ENCODE assay signal across 16 cellular contexts in genomic region chr6:170223718-170224693, GRCh38.
DNase-seq lines count a peak whose midpoint lies in the region; ATAC-seq and TF ChIP-seq lines count a peak whose summit lies in the region.
"Had no signal": no experiment of that assay in that cellular context is flagged by ENCODE, and none has a peak within 500 bp of the region (broad histone marks: within the 10 kb centered on the region; RNA-seq: fewer than 3 reads in every experiment).

No MANE protein-coding gene starts in this region.

- in situ Hi-C loops in IMR-90 (cut with MboI; ENCODE audit: low sequenced_read_pairs), result no loop called here

- no peak overlapping the region for H3K4me3 ChIP-seq in IMR-90 (ENCODE audit: insufficient read depth, low read depth, low read length)
- no peak overlapping the region for H3K4me3 ChIP-seq in right lobe of liver
- H3K4me3 ChIP-seq in smooth muscle cell, result no peak overlapping the region
- H3K4me3 ChIP-seq: coronary artery, Peyer's patch had no signal

- H2BK20ac ChIP-seq in IMR-90 (ENCODE audit: low read depth, low read length), result no peak overlapping the region

- H2AK5ac ChIP-seq in IMR-90 (ENCODE audit: low read depth, low read length), result no peak overlapping the region

- no peak overlapping the region for H3K4ac ChIP-seq in IMR-90 (ENCODE audit: low read depth, low read length)

- H3K9me3 ChIP-seq in IMR-90 (ENCODE audit: control insufficient read depth, insufficient read depth, low read length) (no peaks in the 10 kb centered on the region), right lobe of liver (no peaks in the 10 kb centered on the region), smooth muscle cell (replicated peaks; ENCODE audit: low read depth) (no peaks in the 10 kb centered on the region)
- H3K9me3 ChIP-seq: Peyer's patch had no signal

- TF ChIP-seq CTCF in IMR-90 (conservative IDR thresholded peaks at IDR 0.05; ENCODE audit: low read depth, low read length) (no peak), VCaP (conservative IDR thresholded peaks at IDR 0.05) (no peak), right lobe of liver (IDR thresholded peaks at IDR 0.05) (no peak), smooth muscle cell (IDR thresholded peaks at IDR 0.05; ENCODE audit: borderline replicate concordance, insufficient read depth, poor library complexity, severe bottlenecking) (no peak)
- TF ChIP-seq CTCF in activated CD8-positive, alpha-beta T cell treated with anti-CD3 and anti-CD28 coated beads for 36 hours (IDR thresholded peaks at IDR 0.05), result no peak

- H2AK9ac ChIP-seq in IMR-90 (replicated peaks; ENCODE audit: low read depth, low read length, poor library complexity), result no peak overlapping the region

- H3K9me1 ChIP-seq in IMR-90 (ENCODE audit: insufficient read depth, low read length), result no peaks in the 10 kb centered on the region

- dilution Hi-C loops in IMR-90 (cut with HindIII; ENCODE audit: low sequenced_read_pairs, unreplicated experiment), result no loop called here

- no peaks in the 10 kb centered on the region for H3K79me1 ChIP-seq in IMR-90 (ENCODE audit: low read depth in 1 of 2, low read length in 2 of 2)

- no peak overlapping the region for H2BK15ac ChIP-seq in IMR-90 (ENCODE audit: low read depth, low read length)

- H2BK5ac ChIP-seq in IMR-90 (ENCODE audit: low read depth, low read length, poor library complexity, severe bottlenecking), result no peak overlapping the region

- CTCF ChIA-PET in IMR-90 (lab: Yijun Ruan, JAX), result no interaction called here
- CTCF ChIA-PET in activated CD8-positive, alpha-beta T cell treated with anti-CD3 and anti-CD28 coated beads for 36 hours (lab: Charles Lee), result interaction anchor here (1.3 kb wide), 1 partner anchor 10 kb away, joined by 3 read pairs; no protein-coding TSS in a partner anchor

- H3K4me1 ChIP-seq in IMR-90 (ENCODE audit: control insufficient read depth, insufficient read depth, low read length), result no peaks in the 10 kb centered on the region
- peaks cover 0 to 26% (median 15%) of the 10 kb centered on the region in 4 donors for H3K4me1 ChIP-seq in right lobe of liver
- H3K4me1 ChIP-seq in smooth muscle cell (ENCODE audit: low read depth), result peaks cover 19% of the 10 kb centered on the region
- H3K4me1 ChIP-seq: Peyer's patch had no signal

- no peaks in the 10 kb centered on the region for H3K9me3 Mint-ChIP-seq in activated CD8-positive, alpha-beta T cell treated with anti-CD3 and anti-CD28 coated beads for 36 hours
- H3K9me3 Mint-ChIP-seq: activated B cell treated with CpG ODN at 0.5 μM for 24 hours, H9, T-cell had no signal

- H2AFZ ChIP-seq in IMR-90 (replicated peaks; ENCODE audit: low read length, poor library complexity), result peak overlapping the region; percentile 48
- no peak overlapping the region for H2AFZ ChIP-seq in smooth muscle cell (ENCODE audit: low read depth)

- POLR2A ChIA-PET in IMR-90 (lab: Charles Lee; ENCODE audit: unreplicated experiment), result no interaction called here
- POLR2A ChIA-PET in activated CD8-positive, alpha-beta T cell treated with anti-CD3 and anti-CD28 coated beads for 36 hours (lab: Charles Lee), result no interaction called here

- DNase-seq in IMR-90, result no peak
- DNase-seq in right lobe of liver, result peak in 2 of 3 donors; percentile 36 to 50
- DNase-seq in smooth muscle cell (lab: John Stamatoyannopoulos, UW; ENCODE audit: unreplicated experiment), result no peak
- DNase-seq in activated CD8-positive, alpha-beta T cell treated with anti-CD3 and anti-CD28 coated beads for 36 hours, result no peak
- DNase-seq: activated B cell treated with CpG ODN at 0.5 μM for 24 hours; activated CD8-positive, alpha-beta memory T cell treated with anti-CD3 and anti-CD28 coated beads, Interleukin-2, amount 10 ng/mL, durations not matched to agents 7 days and 5 days; activated gamma-delta T cell; C1 segment of cervical spinal cord; DND-41; H9; T-cell had no signal

- intact Hi-C loops in IMR-90 (cut with micrococcal nuclease), result no loop called here
- intact Hi-C loops in right lobe of liver (cut with DNase I), result loop anchor here in 1 of 2 donors (10.0 kb wide), 1 partner anchor 61 kb away; no protein-coding TSS in a partner anchor
- intact Hi-C loops in activated CD8-positive, alpha-beta T cell treated with anti-CD3 and anti-CD28 coated beads for 36 hours (cut with micrococcal nuclease), result no loop called here

- no peaks in the 10 kb centered on the region for H4K20me1 ChIP-seq in IMR-90 (ENCODE audit: insufficient read depth, low read length)
- no peaks in the 10 kb centered on the region for H4K20me1 ChIP-seq in smooth muscle cell (ENCODE audit: low read depth)

- BruUV-seq in IMR-90 (replicated peaks; lab: Mats Ljungman, UMichigan), result no TSS peak

- no peak for TF ChIP-seq POLR2A in IMR-90 (IDR thresholded peaks at IDR 0.05; ENCODE audit: low read depth, low read length)
- TF ChIP-seq POLR2A in right lobe of liver (IDR thresholded peaks at IDR 0.05), result no peak

- H3K18ac ChIP-seq in IMR-90 (ENCODE audit: low read depth, low read length), result no peak overlapping the region

- no peak overlapping the region for H3K14ac ChIP-seq in IMR-90 (replicated peaks; ENCODE audit: low read depth, low read length)

- H3K27ac Mint-ChIP-seq in activated CD8-positive, alpha-beta T cell treated with anti-CD3 and anti-CD28 coated beads for 36 hours, result no peak overlapping the region
- H3K27ac Mint-ChIP-seq: activated B cell treated with CpG ODN at 0.5 μM for 24 hours; activated CD8-positive, alpha-beta memory T cell treated with anti-CD3 and anti-CD28 coated beads, Interleukin-2, amount 10 ng/mL, durations not matched to agents 7 days and 5 days; T-cell had no signal

- no peak overlapping the region for H4K5ac ChIP-seq in IMR-90 (ENCODE audit: low read depth, low read length)

- H3K56ac ChIP-seq in IMR-90 (ENCODE audit: extremely low read depth, insufficient read depth, low read length), result no peak overlapping the region

- no peaks in the 10 kb centered on the region for H3K79me2 ChIP-seq in smooth muscle cell (ENCODE audit: low read depth)

- H3K4me2 ChIP-seq in IMR-90 (ENCODE audit: low read depth, low read length) (no peak overlapping the region), smooth muscle cell (peak overlapping the region; percentile 47)

- no peaks in the 10 kb centered on the region; the same call in 1 of the 2 replicates for H3K27me3 ChIP-seq in IMR-90 (ENCODE audit: control insufficient read depth, insufficient read depth, low read length)
- H3K27me3 ChIP-seq in right lobe of liver, result no peaks in the 10 kb centered on the region
- no peaks in the 10 kb centered on the region for H3K27me3 ChIP-seq in smooth muscle cell (ENCODE audit: low read depth)
- H3K27me3 ChIP-seq: Peyer's patch had no signal

- no peak overlapping the region for H3K23ac ChIP-seq in IMR-90 (ENCODE audit: low read depth, low read length)

- H4K8ac ChIP-seq in IMR-90 (ENCODE audit: low read depth in 2 of 2, low read length in 2 of 2), result no peak overlapping the region

- ATAC-seq in IMR-90 (ENCODE audit: low read depth) (peak; percentile 10; the same call in 1 of the 2 replicates), right lobe of liver (no peak), GM21717 (IDR thresholded peaks at IDR 0.05; ENCODE audit: unreplicated experiment) (no peak), HG02623 (IDR thresholded peaks at IDR 0.05; ENCODE audit: unreplicated experiment) (no peak)
- no peak for ATAC-seq in activated CD8-positive, alpha-beta T cell treated with anti-CD3 and anti-CD28 coated beads for 36 hours
- ATAC-seq: activated CD8-positive, alpha-beta memory T cell treated with anti-CD3 and anti-CD28 coated beads, Interleukin-2, amount 10 ng/mL, durations not matched to agents 7 days and 5 days had no signal

- H3K27me3 Mint-ChIP-seq in activated CD8-positive, alpha-beta T cell treated with anti-CD3 and anti-CD28 coated beads for 36 hours, result peaks cover 2% of the 10 kb centered on the region
- H3K27me3 Mint-ChIP-seq: activated B cell treated with CpG ODN at 0.5 μM for 24 hours had no signal

- no peak overlapping the region for H3K9ac ChIP-seq in IMR-90 (ENCODE audit: low read depth, low read length)
- no peak overlapping the region for H3K9ac ChIP-seq in smooth muscle cell (ENCODE audit: low read depth)

- no peak overlapping the region for H2BK120ac ChIP-seq in IMR-90 (ENCODE audit: low read depth, low read length)

- H4K91ac ChIP-seq in IMR-90 (ENCODE audit: insufficient read depth, low read depth, low read length), result no peak overlapping the region

- 28% methylated on average over 4 of the region's 25 CpGs; no CpG with 5 or more reads in 1 of the 2 experiments for WGBS in IMR-90 (ENCODE audit: extremely low coverage in 2 of 2, insufficient read length in 1 of 2), 2 experiments
- WGBS in right lobe of liver (ENCODE audit: insufficient coverage, low coverage, low lambda C conversion rate, missing lambda C conversion rate), result 93% methylated on average over 7 of the region's 25 CpGs
- 73% methylated on average over 25 of the region's 25 CpGs for WGBS in smooth muscle cell (ENCODE audit: low lambda C conversion rate)

- H3K4me1 Mint-ChIP-seq in activated CD8-positive, alpha-beta T cell treated with anti-CD3 and anti-CD28 coated beads for 36 hours (ENCODE audit: low read depth), result peaks cover 16% of the 10 kb centered on the region

- no peak overlapping the region for H3K4me3 Mint-ChIP-seq in activated CD8-positive, alpha-beta T cell treated with anti-CD3 and anti-CD28 coated beads for 36 hours
- H3K4me3 Mint-ChIP-seq: activated B cell treated with CpG ODN at 0.5 μM for 24 hours; activated CD8-positive, alpha-beta memory T cell treated with anti-CD3 and anti-CD28 coated beads, Interleukin-2, amount 10 ng/mL, durations not matched to agents 7 days and 5 days; H9 had no signal

- H3K36me3 ChIP-seq in IMR-90 (ENCODE audit: control insufficient read depth, insufficient read depth, low read length) (no peaks in the 10 kb centered on the region), right lobe of liver (no peaks in the 10 kb centered on the region), smooth muscle cell (ENCODE audit: low read depth) (no peaks in the 10 kb centered on the region)
- H3K36me3 ChIP-seq: Peyer's patch had no signal

- no peaks in the 10 kb centered on the region for H3K36me3 Mint-ChIP-seq in activated CD8-positive, alpha-beta T cell treated with anti-CD3 and anti-CD28 coated beads for 36 hours (ENCODE audit: low read depth)
- H3K36me3 Mint-ChIP-seq: activated CD8-positive, alpha-beta memory T cell treated with anti-CD3 and anti-CD28 coated beads, Interleukin-2, amount 10 ng/mL, durations not matched to agents 7 days and 5 days; T-cell had no signal

- H3K27ac ChIP-seq in IMR-90 (ENCODE audit: insufficient read depth, low read length) (no peak overlapping the region), VCaP (peak overlapping the region; percentile 56), right lobe of liver (peak overlapping the region in 2 of 3 donors; percentile 53 to 83), smooth muscle cell (ENCODE audit: low read depth) (no peak overlapping the region)
- H3K27ac ChIP-seq: coronary artery, Peyer's patch had no signal

- H3F3A ChIP-seq in smooth muscle cell (ENCODE audit: low read depth), result peaks cover 7% of the 10 kb centered on the region

- no peak for TF ChIP-seq RAD21 in IMR-90 (IDR thresholded peaks at IDR 0.05; ENCODE audit: low read length)

Comparison
In these comparisons a context has a peak if more than half of its experiments do, and no peak if none do; other contexts are left out.
1. DNase-seq: peak in right lobe of liver (2 of 3); none in IMR-90 (single experiment), smooth muscle cell (single experiment) and activated CD8-positive, alpha-beta T cell treated with anti-CD3 and anti-CD28 coated beads for 36 hours (single experiment).
2. H3K27ac ChIP-seq: peak in VCaP (single experiment) and right lobe of liver (2 of 3); none in IMR-90 (single experiment) and smooth muscle cell (single experiment).